Comparison of ENCODE assay signal across 8 cellular contexts in the genomic region with DNA sequence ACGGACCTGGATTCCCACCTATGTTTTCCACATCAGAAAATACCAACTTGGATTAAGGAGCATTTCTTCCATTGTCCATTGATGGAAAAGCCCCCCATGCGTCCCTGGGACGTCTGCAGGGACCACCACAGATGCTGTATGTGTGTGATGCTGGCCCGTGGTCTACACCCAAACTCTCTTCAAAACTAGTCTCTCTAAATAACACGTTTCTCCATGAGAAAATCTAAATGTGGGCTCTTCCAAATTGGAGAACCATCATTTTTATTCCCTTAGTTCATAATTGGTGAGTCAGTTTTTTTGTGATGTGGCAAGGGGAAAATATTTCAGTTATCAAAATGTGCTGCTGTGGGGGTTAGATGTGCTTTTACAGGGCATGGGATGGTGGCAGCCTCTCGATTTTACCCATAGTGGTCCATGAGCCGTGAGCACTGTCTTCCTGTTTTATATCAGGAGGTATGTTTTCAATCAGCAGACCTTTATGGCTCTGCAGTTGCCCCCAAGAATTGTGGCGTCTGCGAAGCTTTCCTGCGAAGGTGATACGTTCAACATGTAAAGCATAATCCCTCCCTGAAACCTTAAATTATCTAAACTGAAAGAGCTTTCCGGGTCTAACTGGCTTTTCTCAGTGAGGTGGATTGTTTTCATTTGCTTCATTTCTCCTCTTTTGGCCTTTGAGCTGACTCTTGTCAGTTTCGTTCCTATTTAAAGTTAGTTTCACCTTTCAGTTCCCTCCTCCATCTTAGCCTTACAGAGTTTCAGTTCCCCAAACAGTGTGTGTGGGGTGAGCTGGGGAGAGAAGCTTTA.
DNase-seq lines count a peak whose midpoint lies in the region; ATAC-seq and TF ChIP-seq lines count a peak whose summit lies in the region.

No MANE protein-coding gene starts in this region.

- peaks cover 12% of the 10 kb centered on the region for H3K36me3 Mint-ChIP-seq in T-helper 2 cell treated with Interferon-gamma antibody and Interleukin-4, amounts not matched to agents 5 μg/mL and 100 μg/mL, for 36 hours (ENCODE audit: low read depth)
- peaks cover 45% of the 10 kb centered on the region for H3K36me3 Mint-ChIP-seq in nephron (ENCODE audit: low read depth)

- H3K27ac Mint-ChIP-seq in T-helper 2 cell treated with Interferon-gamma antibody and Interleukin-4, amounts not matched to agents 5 μg/mL and 100 μg/mL, for 36 hours: peak overlapping the region; percentile 94
- H3K27ac Mint-ChIP-seq in nephron: peak overlapping the region; percentile 61 to 91 (median 80)

- intact Hi-C loops in posterior vena cava (cut with DNase I): no loop called here

- H3K4me1 Mint-ChIP-seq in T-helper 2 cell treated with Interferon-gamma antibody and Interleukin-4, amounts not matched to agents 5 μg/mL and 100 μg/mL, for 36 hours (ENCODE audit: low read depth): peaks cover 36% of the 10 kb centered on the region
- H3K4me1 Mint-ChIP-seq in nephron: peaks cover 54% of the 10 kb centered on the region

- ATAC-seq in GM19023 (IDR thresholded peaks at IDR 0.05; ENCODE audit: unreplicated experiment) (peak; percentile 94), HG02981 (IDR thresholded peaks at IDR 0.05; ENCODE audit: unreplicated experiment) (peak; percentile 96)

- H3K27me3 Mint-ChIP-seq in T-helper 2 cell treated with Interferon-gamma antibody and Interleukin-4, amounts not matched to agents 5 μg/mL and 100 μg/mL, for 36 hours (ENCODE audit: low read depth): peaks cover 6% of the 10 kb centered on the region
- H3K27me3 Mint-ChIP-seq in nephron (ENCODE audit: low read depth): no peaks in the 10 kb centered on the region

- peaks cover 5% of the 10 kb centered on the region for H3K9me3 Mint-ChIP-seq in T-helper 2 cell treated with Interferon-gamma antibody and Interleukin-4, amounts not matched to agents 5 μg/mL and 100 μg/mL, for 36 hours
- no peaks in the 10 kb centered on the region for H3K9me3 Mint-ChIP-seq in nephron

- H3K4me3 Mint-ChIP-seq in T-helper 2 cell treated with Interferon-gamma antibody and Interleukin-4, amounts not matched to agents 5 μg/mL and 100 μg/mL, for 36 hours: peak overlapping the region; percentile 66
- no peak overlapping the region for H3K4me3 Mint-ChIP-seq in nephron

- DNase-seq in T-helper 2 cell treated with Interferon-gamma antibody and Interleukin-4, amounts not matched to agents 5 μg/mL and 100 μg/mL, for 36 hours (ENCODE audit: low spot score): peak; percentile 72
- DNase-seq in NCI-H1417 (lab: John Stamatoyannopoulos, UW) (no peak), NCI-H524 (lab: John Stamatoyannopoulos, UW) (no peak), posterior vena cava (ENCODE audit: low spot score) (no peak)
- DNase-seq in central memory CD4-positive, alpha-beta T cell: no peak

- TF ChIP-seq CTCF in nephron (IDR thresholded peaks at IDR 0.05; ENCODE audit: unreplicated experiment in 3 of 3): no peak
